In the genomic region with DNA sequence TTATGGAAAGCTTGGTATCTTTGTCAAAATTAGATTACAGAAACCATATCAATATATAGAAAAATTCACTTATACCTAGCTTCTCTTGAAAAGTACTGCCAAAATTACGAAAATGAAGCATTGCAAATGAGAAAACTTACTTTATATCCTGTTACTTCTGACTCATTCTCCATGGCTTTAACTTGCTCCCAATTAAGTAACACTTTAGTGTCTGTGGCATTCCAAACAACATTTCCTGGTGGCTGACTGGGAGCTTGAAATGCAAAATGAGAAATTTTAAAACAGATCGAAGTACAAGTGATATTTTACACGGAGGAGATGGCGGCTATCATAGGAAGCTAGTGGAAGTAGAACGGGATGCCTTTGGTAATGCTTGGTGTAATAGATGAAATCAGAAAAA, we compare ENCODE assay signal across 18 cellular contexts.
DNase-seq lines count a peak whose midpoint lies in the region; ATAC-seq and TF ChIP-seq lines count a peak whose summit lies in the region.
"Had no signal": no experiment of that assay in that cellular context is flagged by ENCODE, and none has a peak within 500 bp of the region (broad histone marks: within the 10 kb centered on the region; RNA-seq: fewer than 3 reads in every experiment).

No MANE protein-coding gene starts in this region.

- H3K27ac ChIP-seq in mammary epithelial cell (ENCODE audit: insufficient read depth, low read depth, low read length) (no peak overlapping the region), A673 (ENCODE audit: low read depth, low read length, poor library complexity, severe bottlenecking) (no peak overlapping the region), GM23338 (ENCODE audit: low read depth) (no peak overlapping the region)
- H3K27ac ChIP-seq: BLaER1 had no signal

- H3K9me2 ChIP-seq in GM23338 (ENCODE audit: insufficient read depth) = no peaks in the 10 kb centered on the region; the same call in 1 of the 2 replicates
- H3K9me2 ChIP-seq: SK-N-SH had no signal

- BruUV-seq in MCF 10A (replicated peaks; lab: Mats Ljungman, UMichigan) (no TSS peak), mammary epithelial cell (replicated peaks; lab: Mats Ljungman, UMichigan) (no TSS peak), A673 (replicated peaks; lab: Mats Ljungman, UMichigan) (no TSS peak)

- WGBS in mammary epithelial cell (ENCODE audit: low coverage, missing lambda C conversion rate) = 48% methylated on average over 5 of the region's 5 CpGs

- in situ Hi-C loops in mammary epithelial cell (cut with MboI; ENCODE audit: low sequenced_read_pairs in 2 of 2) = no loop called here

- H3F3A ChIP-seq in GM23338 (replicated peaks; ENCODE audit: low read depth) = no peaks in the 10 kb centered on the region

- ATAC-seq in GM23338 (no peak), HG02798 (IDR thresholded peaks at IDR 0.05; ENCODE audit: poor library complexity, unreplicated experiment) (no peak)

- no peak overlapping the region for H2AFZ ChIP-seq in mammary epithelial cell (ENCODE audit: low read depth, low read length)
- H2AFZ ChIP-seq in GM23338 = no peak overlapping the region

- TF ChIP-seq CTCF in MCF 10A (IDR thresholded peaks at IDR 0.05; ENCODE audit: unreplicated experiment) = no peak
- no peak for TF ChIP-seq CTCF in mammary epithelial cell (conservative IDR thresholded peaks at IDR 0.05 in 1 of 2, IDR thresholded peaks at IDR 0.05 in 1 of 2; ENCODE audit: extremely low read depth in 1 of 2, insufficient read depth in 1 of 2, low read depth in 1 of 2, low read length in 2 of 2)
- no peak for TF ChIP-seq CTCF in A673 (conservative IDR thresholded peaks at IDR 0.05; ENCODE audit: low read depth, low read length)
- no peak for TF ChIP-seq CTCF in GM23338 (conservative IDR thresholded peaks at IDR 0.05; ENCODE audit: low read depth in 2 of 2)

- no peak overlapping the region for H3K4me2 ChIP-seq in mammary epithelial cell (ENCODE audit: insufficient read depth, low read depth, low read length)
- no peak overlapping the region for H3K4me2 ChIP-seq in GM23338
- H3K4me2 ChIP-seq: BLaER1, SK-N-SH had no signal

- dilution Hi-C loops in mammary epithelial cell (cut with HindIII; ENCODE audit: low sequenced_read_pairs) = no loop called here

- H3K79me2 ChIP-seq in mammary epithelial cell (ENCODE audit: insufficient read depth, low read length) = no peaks in the 10 kb centered on the region
- no peaks in the 10 kb centered on the region for H3K79me2 ChIP-seq in GM23338 (replicated peaks; ENCODE audit: insufficient read depth)

- no peaks in the 10 kb centered on the region for H3K36me3 Mint-ChIP-seq in MCF 10A (ENCODE audit: insufficient read depth, unreplicated experiment)
- no peaks in the 10 kb centered on the region for H3K36me3 Mint-ChIP-seq in GM23338 (ENCODE audit: low read depth)
- H3K36me3 Mint-ChIP-seq: CD4-positive, alpha-beta memory T cell had no signal

- peak; percentile 3 for DNase-seq in MCF 10A (ENCODE audit: unreplicated experiment)
- no peak for DNase-seq in mammary epithelial cell
- peak; percentile 11 for DNase-seq in fibroblast of gingiva (ENCODE audit: low read depth)
- DNase-seq in kidney tubule cell (ENCODE audit: low spot score) = peak; percentile 17
- DNase-seq in A673 (ENCODE audit: low spot score) = no peak
- DNase-seq in DMS79 treated with DMSO at 0.1 percent for 48 hours (lab: John Stamatoyannopoulos, UW) = no peak
- DNase-seq in GM23338 (ENCODE audit: low spot score) = no peak
- DNase-seq: 8988T; CD4-positive, alpha-beta memory T cell; DMS153; NCI-H2107; NCI-H2227 treated with DMSO at 0.1 percent for 48 hours; NCI-H510A treated with DMSO at 0.1 percent for 48 hours; NCI-H774 had no signal

- H3K27me3 ChIP-seq in mammary epithelial cell (ENCODE audit: insufficient read depth, low read length) = no peaks in the 10 kb centered on the region
- no peaks in the 10 kb centered on the region for H3K27me3 ChIP-seq in A673 (replicated peaks; ENCODE audit: insufficient read depth, low read depth, low read length, poor library complexity)
- no peaks in the 10 kb centered on the region for H3K27me3 ChIP-seq in GM23338 (ENCODE audit: insufficient read depth)
- H3K27me3 ChIP-seq: BLaER1 had no signal

- H3K4me3 Mint-ChIP-seq in MCF 10A (ENCODE audit: unreplicated experiment) (no peak overlapping the region), GM23338 (no peak overlapping the region)
- H3K4me3 Mint-ChIP-seq: CD4-positive, alpha-beta memory T cell; H9 had no signal

- H3K4me3 ChIP-seq in mammary epithelial cell (replicated peaks in 1 of 3; ENCODE audit: insufficient read depth in 1 of 3, low read depth in 2 of 3, low read length in 3 of 3) (no peak overlapping the region), A673 (ENCODE audit: low read depth, low read length, poor library complexity, severe bottlenecking) (no peak overlapping the region), GM23338 (no peak overlapping the region)
- H3K4me3 ChIP-seq: BLaER1 had no signal

- H3K4me1 Mint-ChIP-seq in MCF 10A (ENCODE audit: insufficient read depth, unreplicated experiment) (no peaks in the 10 kb centered on the region), GM23338 (no peaks in the 10 kb centered on the region; the same call in 2 of the 3 replicates)
- H3K4me1 Mint-ChIP-seq: CD4-positive, alpha-beta memory T cell had no signal

- H3K4me1 ChIP-seq in mammary epithelial cell (ENCODE audit: insufficient read depth, low read length) = peaks cover 16% of the 10 kb centered on the region
- no peaks in the 10 kb centered on the region for H3K4me1 ChIP-seq in A673 (ENCODE audit: insufficient read depth, low read length, poor library complexity, severe bottlenecking)
- H3K4me1 ChIP-seq in GM23338 (ENCODE audit: insufficient read depth) = no peaks in the 10 kb centered on the region
- H3K4me1 ChIP-seq: BLaER1 had no signal

- no peaks in the 10 kb centered on the region for H3K9me3 Mint-ChIP-seq in MCF 10A (ENCODE audit: unreplicated experiment)
- no peaks in the 10 kb centered on the region for H3K9me3 Mint-ChIP-seq in GM23338
- H3K9me3 Mint-ChIP-seq: H9 had no signal

- H3K27me3 Mint-ChIP-seq in MCF 10A (ENCODE audit: insufficient read depth, unreplicated experiment) (no peaks in the 10 kb centered on the region), GM23338 (ENCODE audit: insufficient read depth, low read depth, poor library complexity) (no peaks in the 10 kb centered on the region)
- H3K27me3 Mint-ChIP-seq: CD4-positive, alpha-beta memory T cell had no signal

- no peaks in the 10 kb centered on the region for H4K20me1 ChIP-seq in mammary epithelial cell (ENCODE audit: insufficient read depth, low read length)
- H4K20me1 ChIP-seq in GM23338 (replicated peaks; ENCODE audit: insufficient read depth) = no peaks in the 10 kb centered on the region
- H4K20me1 ChIP-seq: BLaER1 had no signal

- POLR2A ChIA-PET in MCF 10A (lab: Yijun Ruan, JAX) (no interaction called here), A673 (lab: Charles Lee; ENCODE audit: low non-redundant PET) (no interaction called here)

- no peak overlapping the region for H3K9ac ChIP-seq in mammary epithelial cell (ENCODE audit: insufficient read depth, low read length)
- H3K9ac ChIP-seq: BLaER1, SK-N-SH had no signal

- intact Hi-C loops in MCF 10A (cut with micrococcal nuclease) = loop anchor here (2.0 to 10.0 kb wide), 3 partner anchors 364 to 905 kb away; no protein-coding TSS in a partner anchor
- intact Hi-C loops in mammary epithelial cell (cut with micrococcal nuclease) = loop anchor here (1.0 to 10.0 kb wide), 4 partner anchors 363 to 735 kb away; no protein-coding TSS in a partner anchor
- intact Hi-C loops in A673 (cut with micrococcal nuclease; ENCODE audit: unreplicated experiment) = loop anchor here (2.0 kb wide), 1 partner anchor 364 kb away; no protein-coding TSS in a partner anchor

- H3K36me3 ChIP-seq in mammary epithelial cell (ENCODE audit: insufficient read depth, low read length) = peaks cover 7% of the 10 kb centered on the region
- H3K36me3 ChIP-seq in A673 (ENCODE audit: insufficient read depth, low read length, poor library complexity, severe bottlenecking) = no peaks in the 10 kb centered on the region
- H3K36me3 ChIP-seq in GM23338 (ENCODE audit: insufficient read depth) = no peaks in the 10 kb centered on the region
- H3K36me3 ChIP-seq: BLaER1 had no signal

- H3K9me3 ChIP-seq in mammary epithelial cell (replicated peaks; ENCODE audit: insufficient read depth, low read length) = no peaks in the 10 kb centered on the region
- no peaks in the 10 kb centered on the region for H3K9me3 ChIP-seq in A673 (ENCODE audit: low read depth, low read length, poor library complexity, severe bottlenecking)
- H3K9me3 ChIP-seq: BLaER1, SK-N-SH had no signal

- H3K27ac Mint-ChIP-seq in MCF 10A (ENCODE audit: low read depth, unreplicated experiment) (no peak overlapping the region), GM23338 (no peak overlapping the region)
- H3K27ac Mint-ChIP-seq: CD4-positive, alpha-beta memory T cell; H9 had no signal

- CTCF ChIA-PET in MCF 10A (lab: Yijun Ruan, JAX) = interaction anchor here (0.6 to 1.1 kb wide), 7 partner anchors 16 to 905 kb away, joined by 3 to 4 read pairs (median 3); no protein-coding TSS in a partner anchor
- CTCF ChIA-PET in mammary epithelial cell (lab: Charles Lee; ENCODE audit: low non-redundant PET) = no interaction called here
- CTCF ChIA-PET in A673 (lab: Charles Lee) = no interaction called here

TF ChIP-seq in GM23338, 12 proteins besides CTCF, POLR2A, EP300 and RAD21 (continues in another document):
- TF ChIP-seq ZNF331 (CRISPR knock-in tag; IDR thresholded peaks at IDR 0.05; ENCODE audit: low read depth) (no peak), POLR2AphosphoS5 (IDR thresholded peaks at IDR 0.05; ENCODE audit: low read depth) (no peak), NANOG (IDR thresholded peaks at IDR 0.05; ENCODE audit: borderline replicate concordance) (no peak)

Comparison
In these comparisons a context has a peak if more than half of its experiments do, and no peak if none do; other contexts are left out.
1. DNase-seq: peak in MCF 10A (single experiment), fibroblast of gingiva (single experiment) and kidney tubule cell (single experiment); none in mammary epithelial cell (single experiment), A673 (single experiment), DMS79 treated with DMSO at 0.1 percent for 48 hours (single experiment) and GM23338 (single experiment).